8 cellular contexts compared by ENCODE assay signal in genomic region chr4:6180841-6181631, GRCh38. TPM values are rescaled to one million over a fixed set of nuclear protein-coding genes. Genes with fewer than 3 reads are reported as not detected.
A peak's percentile ranks its signal among the peaks of the same experiment; 100 is the strongest.
DNase-seq lines count a peak whose midpoint lies in the region; ATAC-seq, FAIRE-seq and TF ChIP-seq lines count a peak whose summit lies in the region.

No MANE protein-coding gene starts in this region.

- ATAC-seq in GM18517 (IDR thresholded peaks at IDR 0.05; ENCODE audit: unreplicated experiment), result peak; percentile 92
- peak; percentile 86 for ATAC-seq in HG02623 (IDR thresholded peaks at IDR 0.05; ENCODE audit: unreplicated experiment)

- TF ChIP-seq POLR2A in Peyer's patch (IDR thresholded peaks at IDR 0.05) (no peak), adrenal gland (IDR thresholded peaks at IDR 0.05) (no peak)

- H3K9me3 ChIP-seq in Peyer's patch (peaks cover 0 to 5% (median 1%) of the 10 kb centered on the region in 4 donors), endodermal cell (ENCODE audit: control insufficient read depth, low read length) (peaks cover 24% of the 10 kb centered on the region), small intestine (ENCODE audit: control insufficient read depth, low read depth) (no peaks in the 10 kb centered on the region), adrenal gland (replicated peaks in 1 of 3) (no peaks in the 10 kb centered on the region)

- no peak for TF ChIP-seq CTCF in Peyer's patch (IDR thresholded peaks at IDR 0.05)
- TF ChIP-seq CTCF in endodermal cell (conservative IDR thresholded peaks at IDR 0.05), result no peak
- no peak for TF ChIP-seq CTCF in adrenal gland (IDR thresholded peaks at IDR 0.05)

- H3K9me3 Mint-ChIP-seq in endodermal cell, result peaks cover 32% of the 10 kb centered on the region

- H3K4me3 Mint-ChIP-seq in endodermal cell, result no peak overlapping the region

- no peaks in the 10 kb centered on the region for H3K4me1 ChIP-seq in Peyer's patch
- peaks cover 8% of the 10 kb centered on the region for H3K4me1 ChIP-seq in endodermal cell (ENCODE audit: control insufficient read depth, insufficient read depth, low read length)
- H3K4me1 ChIP-seq in small intestine (ENCODE audit: control insufficient read depth in 2 of 2, insufficient read depth in 1 of 2, low read depth in 1 of 2, low read length in 1 of 2), result no peaks in the 10 kb centered on the region
- no peaks in the 10 kb centered on the region for H3K4me1 ChIP-seq in adrenal gland (replicated peaks in 1 of 2)

- H3K36me3 ChIP-seq in Peyer's patch (no peaks in the 10 kb centered on the region), endodermal cell (ENCODE audit: control insufficient read depth, insufficient read depth, low read length) (peaks cover 38% of the 10 kb centered on the region), small intestine (ENCODE audit: control insufficient read depth in 2 of 2, insufficient read depth in 2 of 2, low read length in 2 of 2) (no peaks in the 10 kb centered on the region), adrenal gland (replicated peaks in 1 of 2) (no peaks in the 10 kb centered on the region)

- no peak for FAIRE-seq in small intestine (lab: Jason Lieb, UNC)

- H3K27me3 ChIP-seq in Peyer's patch (no peaks in the 10 kb centered on the region), endodermal cell (ENCODE audit: control insufficient read depth, insufficient read depth, low read length, poor library complexity, severe bottlenecking) (no peaks in the 10 kb centered on the region), small intestine (ENCODE audit: control insufficient read depth in 2 of 2, insufficient read depth in 2 of 2, low read length in 2 of 2) (peaks cover 0 to 5% of the 10 kb centered on the region in 2 donors), adrenal gland (no peaks in the 10 kb centered on the region)

- WGBS in endodermal cell (ENCODE audit: insufficient coverage in 1 of 2, insufficient read length in 1 of 2), 2 experiments, result 75 to 85% methylated on average over 3 to 7 of the region's 7 CpGs
- 39 to 54% (median 48%) methylated on average over 7 of the region's 7 CpGs for WGBS in small intestine, 3 donors
- 54 to 61% (median 58%) methylated on average over 6 to 7 of the region's 7 CpGs for WGBS in adrenal gland, 4 donors

- H3K27ac ChIP-seq in Peyer's patch (no peak overlapping the region), endodermal cell (ENCODE audit: low read depth, low read length) (no peak overlapping the region), small intestine (ENCODE audit: low read depth in 1 of 2, low read length in 1 of 2) (no peak overlapping the region), adrenal gland (no peak overlapping the region)

- peak in 2 of 3 donors; percentile 5 to 18 for DNase-seq in Peyer's patch
- DNase-seq in endodermal cell, result no peak
- no peak for DNase-seq in HPDE6-E6E7 (ENCODE audit: extremely low spot score)
- DNase-seq in small intestine, result no peak
- no peak for DNase-seq in adrenal gland
- DNase-seq in NCI-H2171 treated with DMSO at 0.1 percent for 48 hours (lab: John Stamatoyannopoulos, UW), result no peak

- H3K4me1 Mint-ChIP-seq in endodermal cell, result peaks cover 14% of the 10 kb centered on the region

- no peak overlapping the region for H3K9ac ChIP-seq in endodermal cell (ENCODE audit: extremely low read depth, low read length, poor library complexity, severe bottlenecking)

- peaks cover 57% of the 10 kb centered on the region for H3K36me3 Mint-ChIP-seq in endodermal cell (ENCODE audit: low read depth)

- H3K4me3 ChIP-seq in Peyer's patch (no peak overlapping the region), endodermal cell (ENCODE audit: low read length) (peak overlapping the region; percentile 4), small intestine (ENCODE audit: low read depth in 1 of 2, low read length in 2 of 2) (no peak overlapping the region), adrenal gland (no peak overlapping the region)

- H3K27ac Mint-ChIP-seq in endodermal cell, result peak overlapping the region; percentile 94

- intact Hi-C loops in adrenal gland (cut with DNase I), result no loop called here

- no peaks in the 10 kb centered on the region for H3K27me3 Mint-ChIP-seq in endodermal cell (ENCODE audit: insufficient read depth)

RNA-seq across cellular contexts. Expression of gene JAKMIP1, which starts 19.3 kb away (rescaled TPM):
- total RNA-seq in Peyer's patch (1 to 10 TPM in 2 of 4 donors, not detected in 2; 1.2 to 6.6 TPM), endodermal cell (10 to 100 TPM; 10.4 to 11.2 TPM), adrenal gland (1 to 10 TPM in 3 of 8 donors, under 1 TPM in 3, not detected in 2; 0.14 to 4.6 (median 2.3) TPM)
- polyA plus RNA-seq in endodermal cell (2013, experiment 1 of 2), result 2.0 TPM
- polyA plus RNA-seq in endodermal cell (2013, experiment 2 of 2), result 3.6 TPM
- polyA plus RNA-seq in small intestine (1 to 10 TPM in 2 of 3 donors, under 1 TPM in 1; 0.67 to 1.8 (median 1.4) TPM), adrenal gland (1 to 10 TPM; 1.6 to 5.3 (median 4.6) TPM)

Comparison
In these comparisons a context has a peak if more than half of its experiments do, and no peak if none do; other contexts are left out.
1. DNase-seq: peak in Peyer's patch (2 of 3); none in endodermal cell (single experiment), HPDE6-E6E7 (single experiment), small intestine (single experiment), adrenal gland (0 of 7) and NCI-H2171 treated with DMSO at 0.1 percent for 48 hours (single experiment).